ENCODE assay signal across 1 cellular context in the genomic region with DNA sequence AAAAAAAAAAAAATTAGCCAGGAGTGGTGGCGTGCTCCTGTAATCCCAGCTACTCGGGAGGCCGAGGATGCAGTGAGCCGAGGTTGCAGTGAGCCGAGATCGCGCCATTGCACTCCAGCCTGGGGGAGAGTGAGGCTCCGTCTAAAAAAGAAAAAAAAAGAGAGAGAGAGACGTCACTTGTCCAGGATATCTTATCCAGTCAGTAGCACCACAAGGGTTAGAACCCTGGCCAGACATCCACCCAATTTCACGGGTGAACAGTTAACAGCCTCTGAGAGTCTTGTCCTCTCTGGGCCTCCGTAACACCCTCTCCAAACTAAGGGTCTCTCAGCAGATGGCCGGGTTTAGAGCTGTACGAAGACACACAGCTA.
TF ChIP-seq lines count a peak whose summit lies in the region.

No MANE protein-coding gene starts in this region.

TF ChIP-seq in H1, 55 proteins besides CTCF, POLR2A, EP300 and RAD21:
- TF ChIP-seq GTF2F1 (IDR thresholded peaks at IDR 0.05; ENCODE audit: borderline replicate concordance, low read depth, low read length) (no peak), RBBP5 (IDR thresholded peaks at IDR 0.05; ENCODE audit: borderline replicate concordance, low read depth, low read length) (no peak), KDM5A (IDR thresholded peaks at IDR 0.05; ENCODE audit: low read length) (no peak), TBP (IDR thresholded peaks at IDR 0.05; ENCODE audit: low read depth, low read length) (no peak), SP2 (IDR thresholded peaks at IDR 0.05; ENCODE audit: low read length) (no peak), EGR1 (IDR thresholded peaks at IDR 0.05; ENCODE audit: borderline replicate concordance, low read depth, low read length) (no peak), SP4 (IDR thresholded peaks at IDR 0.05; ENCODE audit: low read length) (no peak)
- TF ChIP-seq, protein P1, sequence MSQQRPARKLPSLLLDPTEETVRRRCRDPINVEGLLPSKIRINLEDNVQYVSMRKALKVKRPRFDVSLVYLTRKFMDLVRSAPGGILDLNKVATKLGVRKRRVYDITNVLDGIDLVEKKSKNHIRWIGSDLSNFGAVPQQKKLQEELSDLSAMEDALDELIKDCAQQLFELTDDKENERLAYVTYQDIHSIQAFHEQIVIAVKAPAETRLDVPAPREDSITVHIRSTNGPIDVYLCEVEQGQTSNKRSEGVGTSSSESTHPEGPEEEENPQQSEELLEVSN (IDR thresholded peaks at IDR 0.05): no peak
- TF ChIP-seq, protein P2, sequence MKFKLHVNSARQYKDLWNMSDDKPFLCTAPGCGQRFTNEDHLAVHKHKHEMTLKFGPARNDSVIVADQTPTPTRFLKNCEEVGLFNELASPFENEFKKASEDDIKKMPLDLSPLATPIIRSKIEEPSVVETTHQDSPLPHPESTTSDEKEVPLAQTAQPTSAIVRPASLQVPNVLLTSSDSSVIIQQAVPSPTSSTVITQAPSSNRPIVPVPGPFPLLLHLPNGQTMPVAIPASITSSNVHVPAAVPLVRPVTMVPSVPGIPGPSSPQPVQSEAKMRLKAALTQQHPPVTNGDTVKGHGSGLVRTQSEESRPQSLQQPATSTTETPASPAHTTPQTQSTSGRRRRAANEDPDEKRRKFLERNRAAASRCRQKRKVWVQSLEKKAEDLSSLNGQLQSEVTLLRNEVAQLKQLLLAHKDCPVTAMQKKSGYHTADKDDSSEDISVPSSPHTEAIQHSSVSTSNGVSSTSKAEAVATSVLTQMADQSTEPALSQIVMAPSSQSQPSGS (IDR thresholded peaks at IDR 0.05; ENCODE audit: low read length): no peak
